Comparison of ENCODE assay signal across 9 cellular contexts in genomic region chr16:75250809-75251279, GRCh38. TPM values are rescaled to one million over a fixed set of nuclear protein-coding genes. Genes with fewer than 3 reads are reported as not detected.
DNase-seq lines count a peak whose midpoint lies in the region; ATAC-seq, FAIRE-seq and TF ChIP-seq lines count a peak whose summit lies in the region.
"Had no signal": no experiment of that assay in that cellular context is flagged by ENCODE, and none has a peak within 500 bp of the region (broad histone marks: within the 10 kb centered on the region; RNA-seq: fewer than 3 reads in every experiment).

No MANE protein-coding gene starts in this region.

- TF ChIP-seq POLR2A in GM12878 (IDR thresholded peaks at IDR 0.05; ENCODE audit: low read depth, low read length) (no peak; the same call in 1 of the 2 replicates), transverse colon (IDR thresholded peaks at IDR 0.05) (peak; percentile 62)

- in situ Hi-C loops in GM12878 (cut with MboI) = no loop called here
- in situ Hi-C loops in transverse colon (cut with MboI; ENCODE audit: low pct_ligation_motif_present in 1 of 4, low pct_unique_long_range_greater_than_20kb in 1 of 4, low sequenced_read_pairs in 3 of 4) = no loop called here

- H3K4me3 Mint-ChIP-seq in stimulated activated effector memory CD8-positive, alpha-beta T cell treated with anti-CD3 and anti-CD28 coated beads, Interleukin-12 subunit alpha, Interleukin-12 subunit beta, amount 100 ng/mL, for 72 hours = no peak overlapping the region

- no peaks in the 10 kb centered on the region for H3K9me3 Mint-ChIP-seq in stimulated activated effector memory CD8-positive, alpha-beta T cell treated with anti-CD3 and anti-CD28 coated beads, Interleukin-12 subunit alpha, Interleukin-12 subunit beta, amount 100 ng/mL, for 72 hours

- H3K36me3 ChIP-seq in BLaER1 treated with 17β-estradiol and CSF1 and Interleukin-3, amounts not matched to agents 10 nM and 100 nM = no peaks in the 10 kb centered on the region
- H3K36me3 ChIP-seq in GM12878 (ENCODE audit: control insufficient read depth in 2 of 2, insufficient read depth in 2 of 2, low read length in 1 of 2) (no peaks in the 10 kb centered on the region), transverse colon (no peaks in the 10 kb centered on the region)

- SMC1A ChIA-PET in GM12878 (lab: Charles Lee; ENCODE audit: uncharacterized antibody, unreplicated experiment) = interaction anchor here (1.1 to 1.9 kb wide), 2 partner anchors 67 to 134 kb away, joined by 3 to 8 read pairs; no protein-coding TSS in a partner anchor

- RAD21 ChIA-PET in GM12878 (lab: Charles Lee; ENCODE audit: unreplicated experiment) = interaction anchor here (0.7 to 1.8 kb wide), 5 partner anchors 8 to 140 kb away, joined by 3 to 9 read pairs (median 6); no protein-coding TSS in a partner anchor

- no TSS peak for BruUV-seq in GM12878 (replicated peaks; lab: Mats Ljungman, UMichigan)

- TF ChIP-seq CTCF in GM12878 (IDR thresholded peaks at IDR 0.05 in 2 of 3, conservative IDR thresholded peaks at IDR 0.05 in 1 of 3; ENCODE audit: control insufficient read depth in 2 of 3, extremely low read depth in 1 of 3, insufficient read depth in 1 of 3, low read depth in 3 of 3, low read length in 3 of 3) (no peak), transverse colon (IDR thresholded peaks at IDR 0.05) (no peak)

- WGBS in GM12878 (ENCODE audit: insufficient coverage, insufficient replicate concordance, low lambda C conversion rate, missing lambda C conversion rate) = 2% methylated on average over 31 of the region's 59 CpGs
- WGBS in transverse colon (ENCODE audit: low coverage in 1 of 2), 2 donors = 0% methylated on average over 29 of the region's 59 CpGs; no CpG with 5 or more reads in 1 of the 2 donors

- TF ChIP-seq RAD21 in GM12878 (IDR thresholded peaks at IDR 0.05; ENCODE audit: insufficient read depth, low read depth, low read length) = no peak

- no peaks in the 10 kb centered on the region for H3K9me3 ChIP-seq in BLaER1 treated with 17β-estradiol and CSF1 and Interleukin-3, amounts not matched to agents 10 nM and 100 nM (replicated peaks in 1 of 11)
- H3K9me3 ChIP-seq in GM12878 (replicated peaks; ENCODE audit: control insufficient read depth, insufficient read depth, low read length) = no peaks in the 10 kb centered on the region
- H3K9me3 ChIP-seq in transverse colon = no peaks in the 10 kb centered on the region

- peaks cover 11 to 100% (median 76%) of the 10 kb centered on the region in 11 experiments; a peak in 21 of 22 replicates for H4K20me1 ChIP-seq in BLaER1 treated with 17β-estradiol and CSF1 and Interleukin-3, amounts not matched to agents 10 nM and 100 nM
- H4K20me1 ChIP-seq in GM12878 (ENCODE audit: control insufficient read depth, insufficient read depth) = peaks cover 16% of the 10 kb centered on the region

- H3K4me3 ChIP-seq in BLaER1 treated with 17β-estradiol and CSF1 and Interleukin-3, amounts not matched to agents 10 nM and 100 nM = peak overlapping the region; percentile 42 to 70 (median 60)
- H3K4me3 ChIP-seq in GM12878 (peak overlapping the region; percentile 61), transverse colon (peak overlapping the region; percentile 78 to 91 (median 86))

- peak overlapping the region; percentile 85 to 100 (median 98) for H3K4me2 ChIP-seq in BLaER1 treated with 17β-estradiol and CSF1 and Interleukin-3, amounts not matched to agents 10 nM and 100 nM
- H3K4me2 ChIP-seq in GM12878 (ENCODE audit: control insufficient read depth, insufficient read depth) = peak overlapping the region; percentile 86
- H3K4me2 ChIP-seq: KMS-11 had no signal

- H3K27ac Mint-ChIP-seq in stimulated activated effector memory CD8-positive, alpha-beta T cell treated with anti-CD3 and anti-CD28 coated beads, Interleukin-12 subunit alpha, Interleukin-12 subunit beta, amount 100 ng/mL, for 72 hours = no peak overlapping the region

- peak overlapping the region in 9 of 11 experiments; percentile 15 to 70 (median 48); a peak in 15 of 22 replicates for H3K9ac ChIP-seq in BLaER1 treated with 17β-estradiol and CSF1 and Interleukin-3, amounts not matched to agents 10 nM and 100 nM
- H3K9ac ChIP-seq in GM12878 (ENCODE audit: control insufficient read depth, insufficient read depth, low read length) = peak overlapping the region; percentile 47
- H3K9ac ChIP-seq: KMS-11 had no signal

- ATAC-seq in HG03342 (IDR thresholded peaks at IDR 0.05; ENCODE audit: unreplicated experiment) (peak; percentile 42), GM12878 (peak; percentile 56)
- no peak for ATAC-seq in stimulated activated effector memory CD8-positive, alpha-beta T cell treated with anti-CD3 and anti-CD28 coated beads, Interleukin-12 subunit alpha, Interleukin-12 subunit beta, amount 100 ng/mL, for 72 hours

- no peaks in the 10 kb centered on the region; the same call in 1 of the 2 replicates for H3K79me2 ChIP-seq in GM12878 (ENCODE audit: control insufficient read depth, insufficient read depth, low read length)

- no peak overlapping the region for H2AFZ ChIP-seq in GM12878 (ENCODE audit: control insufficient read depth, low read depth, low read length)

- TF ChIP-seq EP300 in GM12878 (IDR thresholded peaks at IDR 0.05; ENCODE audit: borderline replicate concordance in 1 of 2, control insufficient read depth in 1 of 2, low read depth in 2 of 2, low read length in 2 of 2) (no peak), transverse colon (IDR thresholded peaks at IDR 0.05; ENCODE audit: low read depth) (no peak)

- H3K4me1 Mint-ChIP-seq in stimulated activated effector memory CD8-positive, alpha-beta T cell treated with anti-CD3 and anti-CD28 coated beads, Interleukin-12 subunit alpha, Interleukin-12 subunit beta, amount 100 ng/mL, for 72 hours = peaks cover 26% of the 10 kb centered on the region

- peaks cover 13 to 26% (median 20%) of the 10 kb centered on the region in 10 experiments for H3K4me1 ChIP-seq in BLaER1 treated with 17β-estradiol and CSF1 and Interleukin-3, amounts not matched to agents 10 nM and 100 nM
- H3K4me1 ChIP-seq in GM12878 (ENCODE audit: control insufficient read depth, insufficient read depth, low read length) (peaks cover 4% of the 10 kb centered on the region), transverse colon (peaks cover 67 to 90% (median 81%) of the 10 kb centered on the region in 4 donors)

- DNase-seq in GM19239 (ENCODE audit: insufficient read length, low spot score) (peak; percentile 88), GM12878 (ENCODE audit: low read depth, low spot score) (no peak), transverse colon (peak; percentile 77), cortex of kidney (lab: John Stamatoyannopoulos, UW) (no peak)
- DNase-seq in stimulated activated effector memory CD8-positive, alpha-beta T cell treated with anti-CD3 and anti-CD28 coated beads, Interleukin-12 subunit alpha, Interleukin-12 subunit beta, amount 100 ng/mL, for 72 hours (ENCODE audit: low spot score in 2 of 2) = no peak

- intact Hi-C loops in GM12878 (cut with micrococcal nuclease; ENCODE audit: unreplicated experiment) = no loop called here
- intact Hi-C loops in transverse colon (cut with DNase I; ENCODE audit: low total_unique reads) = no loop called here

- FAIRE-seq in GM19239 (lab: Jason Lieb, UNC) (no peak), GM12878 (lab: Jason Lieb, UNC) (no peak)

- H3K27ac ChIP-seq in BLaER1 treated with 17β-estradiol and CSF1 and Interleukin-3, amounts not matched to agents 10 nM and 100 nM = no peak overlapping the region
- H3K27ac ChIP-seq in GM12878 (ENCODE audit: control insufficient read depth, insufficient read depth) = no peak overlapping the region
- H3K27ac ChIP-seq in layer of hippocampus (ENCODE audit: low read depth, low read length) = peak overlapping the region; percentile 99
- H3K27ac ChIP-seq in transverse colon = peak overlapping the region; percentile 94 to 97 (median 96)
- H3K27ac ChIP-seq: KMS-11 had no signal

- peaks cover 72 to 100% (median 88%) of the 10 kb centered on the region in 11 experiments for H3K27me3 ChIP-seq in BLaER1 treated with 17β-estradiol and CSF1 and Interleukin-3, amounts not matched to agents 10 nM and 100 nM
- peaks cover 0 to 4% of the 10 kb centered on the region in 2 experiments; a peak in 1 of 4 replicates for H3K27me3 ChIP-seq in GM12878 (replicated peaks in 1 of 2; ENCODE audit: control insufficient read depth in 2 of 2, insufficient read depth in 2 of 2, low read length in 1 of 2)
- H3K27me3 ChIP-seq in layer of hippocampus (ENCODE audit: control insufficient read depth, insufficient read depth, low read length) = no peaks in the 10 kb centered on the region
- no peaks in the 10 kb centered on the region for H3K27me3 ChIP-seq in transverse colon

- POLR2A ChIA-PET in GM12878 (lab: Charles Lee) = no interaction called here

- H3K36me3 Mint-ChIP-seq in stimulated activated effector memory CD8-positive, alpha-beta T cell treated with anti-CD3 and anti-CD28 coated beads, Interleukin-12 subunit alpha, Interleukin-12 subunit beta, amount 100 ng/mL, for 72 hours = no peaks in the 10 kb centered on the region

- CTCF ChIA-PET in GM12878 (lab: Yijun Ruan, JAX) = interaction anchor here (0.7 to 1.9 kb wide), 5 partner anchors 17 to 151 kb away, joined by 3 to 11 read pairs (median 4); no protein-coding TSS in a partner anchor

RNA-seq across cellular contexts. Expression of gene BCAR1, which starts 0.6 kb away (rescaled TPM):
- 41.0 and 47.4 TPM in 2 replicates for total RNA-seq in GM12878 (2013; cell fraction: nucleolus; rRNA removed)
- total RNA-seq in GM12878 (2014; rRNA removed) (4.5 and 5.4 TPM in 2 replicates), GM12878 (2014; rRNA removed; fragmentation: Illumina TruSeq; extraction: Trizol) (1.4 and 1.8 TPM in 2 replicates), GM12878 (2021) (10.7 and 14.1 TPM in 2 replicates), transverse colon (100 to 1,000 TPM; 125 to 201 (median 154) TPM)
- 1.7 TPM for polyA plus RNA-seq in GM12878 (2011; ENCODE audit: low read depth)
- polyA plus RNA-seq in GM12878 (2011; rRNA removed) (1.8 and 2.3 TPM in 2 replicates), GM12878 (2014; fragmentation: Illumina TruSeq; extraction: Trizol) (0.11 and 1.1 TPM in 2 replicates), GM12878 (2014; fragmentation: Nextera tagmentation; extraction: Ambion mirVana) (under 1 TPM in 1 of 2 experiments, not detected in 1; 0.13 TPM), GM12878 (2014; rRNA removed) (5.7 and 9.5 TPM in 2 replicates), GM12878 (2016; fragmentation: Nextera tagmentation; extraction: Ambion mirVana) (1 to 10 TPM; 2.8 to 5.4 TPM)
- polyA plus RNA-seq in GM12878 (2011; cell fraction: cytosol; rRNA removed) = 3.2 and 4.4 TPM in 2 replicates
- polyA plus RNA-seq in GM12878 (2011; cell fraction: nucleus; rRNA removed) = 20.1 and 28.7 TPM in 2 replicates
- polyA plus RNA-seq in GM12878 (2012) = 6.1 and 7.0 TPM in 2 replicates
- polyA minus RNA-seq in GM12878 (2011; rRNA and poly(A)+ RNA removed) = 4.2 and 5.8 TPM in 2 replicates
- 2.5 and 3.5 TPM in 2 replicates for polyA minus RNA-seq in GM12878 (2011; cell fraction: cytosol; rRNA and poly(A)+ RNA removed)
- 8.6 and 10.0 TPM in 2 replicates for polyA minus RNA-seq in GM12878 (2011; cell fraction: nucleus; rRNA and poly(A)+ RNA removed)

RNA-seq across cellular contexts. Expression of gene CTRB1, which starts 32.1 kb away (rescaled TPM):
- total RNA-seq in GM12878 (2013; cell fraction: nucleolus; rRNA removed) = not detected in 2 replicates
- total RNA-seq in GM12878 (2014; rRNA removed) = 0.28 and 0.33 TPM in 2 replicates
- not detected in 2 replicates for total RNA-seq in GM12878 (2014; rRNA removed; fragmentation: Illumina TruSeq; extraction: Trizol)
- 4.4 and 6.2 TPM in 2 replicates for total RNA-seq in GM12878 (2021)
- polyA plus RNA-seq in GM12878 (2011; ENCODE audit: low read depth) = not detected
- polyA plus RNA-seq in GM12878 (2011; rRNA removed) = not detected in 2 replicates
- polyA plus RNA-seq in GM12878 (2011; cell fraction: cytosol; rRNA removed) = not detected in 2 replicates
- not detected in 2 replicates for polyA plus RNA-seq in GM12878 (2011; cell fraction: nucleus; rRNA removed)
- polyA plus RNA-seq in GM12878 (2012) = not detected in 2 replicates
- polyA plus RNA-seq in GM12878 (2014; fragmentation: Illumina TruSeq; extraction: Trizol) = not detected in 2 replicates
- polyA plus RNA-seq in GM12878 (2014; fragmentation: Nextera tagmentation; extraction: Ambion mirVana) = not detected
- not detected in 2 replicates for polyA plus RNA-seq in GM12878 (2014; rRNA removed)
- polyA plus RNA-seq in GM12878 (2016; fragmentation: Nextera tagmentation; extraction: Ambion mirVana) = not detected
- polyA minus RNA-seq in GM12878 (2011; rRNA and poly(A)+ RNA removed) = not detected in 2 replicates
- not detected in 2 replicates for polyA minus RNA-seq in GM12878 (2011; cell fraction: cytosol; rRNA and poly(A)+ RNA removed)
- not detected in 2 replicates for polyA minus RNA-seq in GM12878 (2011; cell fraction: nucleus; rRNA and poly(A)+ RNA removed)
- not detected for total RNA-seq in transverse colon

RNA-seq across cellular contexts. Expression of gene CTRB2, which starts 43.9 kb away (rescaled TPM):
- total RNA-seq in GM12878 (2013; cell fraction: nucleolus; rRNA removed) = not detected in 2 replicates
- total RNA-seq in GM12878 (2014; rRNA removed) = not detected in 2 replicates
- total RNA-seq in GM12878 (2014; rRNA removed; fragmentation: Illumina TruSeq; extraction: Trizol) = not detected in 2 replicates
- 8.9 and 9.4 TPM in 2 replicates for total RNA-seq in GM12878 (2021)
- not detected for polyA plus RNA-seq in GM12878 (2011; ENCODE audit: low read depth)
- not detected in 2 replicates for polyA plus RNA-seq in GM12878 (2011; rRNA removed)
- not detected in 2 replicates for polyA plus RNA-seq in GM12878 (2011; cell fraction: cytosol; rRNA removed)
- polyA plus RNA-seq in GM12878 (2011; cell fraction: nucleus; rRNA removed) = not detected in 2 replicates
- not detected in 2 replicates for polyA plus RNA-seq in GM12878 (2012)
- not detected in 2 replicates for polyA plus RNA-seq in GM12878 (2014; fragmentation: Illumina TruSeq; extraction: Trizol)
- not detected for polyA plus RNA-seq in GM12878 (2014; fragmentation: Nextera tagmentation; extraction: Ambion mirVana)
- not detected in 2 replicates for polyA plus RNA-seq in GM12878 (2014; rRNA removed)
- polyA plus RNA-seq in GM12878 (2016; fragmentation: Nextera tagmentation; extraction: Ambion mirVana) = not detected
- not detected in 2 replicates for polyA minus RNA-seq in GM12878 (2011; rRNA and poly(A)+ RNA removed)
- polyA minus RNA-seq in GM12878 (2011; cell fraction: cytosol; rRNA and poly(A)+ RNA removed) = not detected in 2 replicates
- not detected in 2 replicates for polyA minus RNA-seq in GM12878 (2011; cell fraction: nucleus; rRNA and poly(A)+ RNA removed)
- total RNA-seq in transverse colon = not detected

Comparison
In these comparisons a context has a peak if more than half of its experiments do, and no peak if none do; other contexts are left out.
1. H3K27ac ChIP-seq: peak in layer of hippocampus (single experiment) and transverse colon (4 of 4); none in BLaER1 treated with 17β-estradiol and CSF1 and Interleukin-3, amounts not matched to agents 10 nM and 100 nM (0 of 11) and GM12878 (single experiment).
2. DNase-seq: peak in GM19239 (single experiment) and transverse colon (single experiment); none in GM12878 (single experiment), cortex of kidney (single experiment) and stimulated activated effector memory CD8-positive, alpha-beta T cell treated with anti-CD3 and anti-CD28 coated beads, Interleukin-12 subunit alpha, Interleukin-12 subunit beta, amount 100 ng/mL, for 72 hours (0 of 2).
3. Peak in every context shown above with its lines, with median percentiles within 50 percentile points of each other: H3K4me3 ChIP-seq.